Comparison of ENCODE assay signal across 8 cellular contexts in the genomic region with DNA sequence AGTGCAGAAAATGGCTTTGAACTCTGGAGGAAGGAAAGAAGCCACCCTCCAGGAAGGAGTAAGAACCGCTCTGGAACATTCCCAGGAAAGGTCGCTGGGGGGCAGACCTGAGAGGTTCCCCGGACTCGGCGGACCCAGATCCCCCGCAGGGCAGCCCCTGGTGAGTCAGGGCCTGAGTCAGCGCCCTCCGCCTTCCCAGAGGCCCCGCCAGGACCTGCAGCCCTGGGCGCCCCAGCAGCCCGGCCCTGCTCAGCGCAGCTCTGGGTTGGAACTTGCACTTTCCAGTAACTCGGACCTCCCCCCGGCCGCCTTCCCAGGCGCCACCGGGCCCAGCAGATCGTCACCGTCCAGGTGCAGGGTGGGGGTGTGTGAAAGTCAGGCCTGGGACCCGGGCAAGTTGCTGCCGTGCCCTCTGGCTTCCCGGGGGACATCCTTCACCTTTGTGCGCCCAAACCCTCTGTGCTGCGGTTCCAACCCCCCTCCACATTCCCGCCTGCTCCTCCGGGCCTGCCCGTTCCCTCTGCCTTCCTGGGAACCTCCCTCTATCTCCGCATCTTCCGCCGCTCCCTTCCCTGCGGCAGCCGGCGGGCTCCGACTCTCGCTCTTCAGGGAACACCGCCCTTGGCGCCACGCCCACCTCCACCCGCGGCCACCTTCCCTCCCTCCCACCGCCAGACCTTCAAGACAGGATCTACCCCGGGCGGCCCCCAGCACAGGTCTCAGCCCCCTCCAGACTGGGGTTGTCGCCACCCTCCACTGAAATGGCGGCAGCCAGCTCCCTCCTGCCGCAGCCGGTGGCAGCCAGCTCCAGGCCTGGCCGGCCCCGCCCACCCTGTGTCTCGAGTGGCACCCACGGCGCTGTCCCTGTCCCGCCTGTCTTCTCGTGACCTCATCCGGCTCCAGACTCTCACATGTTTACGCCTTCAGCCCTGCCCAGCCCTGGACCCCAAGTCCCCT. TPM values are rescaled to one million over a fixed set of nuclear protein-coding genes. Genes with fewer than 3 reads are reported as not detected.
A peak's percentile ranks its signal among the peaks of the same experiment; 100 is the strongest.
DNase-seq lines count a peak whose midpoint lies in the region; ATAC-seq and TF ChIP-seq lines count a peak whose summit lies in the region.

No MANE protein-coding gene starts in this region.

- intact Hi-C loops in CD14-positive monocyte (cut with micrococcal nuclease) = loop anchor here (2.0 to 5.0 kb wide), 2 partner anchors 17 to 59 kb away; no protein-coding TSS in a partner anchor

- 4 to 6% methylated on average over 40 to 54 of the region's 56 CpGs for WGBS in mesodermal cell (ENCODE audit: insufficient coverage in 2 of 2), 2 experiments

- no peaks in the 10 kb centered on the region for H3K9me3 ChIP-seq in endocrine pancreas (ENCODE audit: control insufficient read depth, low read length)
- H3K9me3 ChIP-seq in mesodermal cell (ENCODE audit: control insufficient read depth, low read length) = peaks cover 7% of the 10 kb centered on the region

- DNase-seq in CD14-positive monocyte (ENCODE audit: low spot score) = peak; percentile 97
- peak; percentile 94 for DNase-seq in NOMO-1 treated with dmso at 0.1 percent for 144 hours (lab: John Stamatoyannopoulos, UW; ENCODE audit: unreplicated experiment)
- peak; percentile 70 for DNase-seq in activated CD8-positive, alpha-beta memory T cell treated with anti-CD3 and anti-CD28 coated beads, Interleukin-2, amount 50 U/mL, for 1 hour (ENCODE audit: extremely low read depth)
- peak; percentile 84 for DNase-seq in stimulated activated CD8-positive, alpha-beta memory T cell treated with anti-CD3 and anti-CD28 coated beads, Interleukin-15, amount 100 ng/mL, for 1 hour (ENCODE audit: low read depth)

- H3K27me3 Mint-ChIP-seq in CD14-positive monocyte (ENCODE audit: low read depth in 3 of 3) = peaks cover 0 to 5% (median 4%) of the 10 kb centered on the region in 3 donors

- peak; percentile 50 for ATAC-seq in GM19324 (IDR thresholded peaks at IDR 0.05; ENCODE audit: low FRiP score, unreplicated experiment)
- ATAC-seq in HG03565 (IDR thresholded peaks at IDR 0.05; ENCODE audit: unreplicated experiment) = peak; percentile 63

- H3K27me3 ChIP-seq in endocrine pancreas (ENCODE audit: control insufficient read depth, insufficient read depth, low read length) = no peaks in the 10 kb centered on the region

- no peaks in the 10 kb centered on the region for H3K36me3 ChIP-seq in endocrine pancreas (ENCODE audit: control insufficient read depth, insufficient read depth, low read length)
- H3K36me3 ChIP-seq in mesodermal cell (ENCODE audit: control insufficient read depth, insufficient read depth, low read length) = no peaks in the 10 kb centered on the region

- H3K4me3 Mint-ChIP-seq in CD14-positive monocyte = peak overlapping the region; percentile 90 to 95

- H3K9me3 Mint-ChIP-seq in CD14-positive monocyte = peaks cover 12 to 21% (median 17%) of the 10 kb centered on the region in 7 donors

- peak overlapping the region; percentile 93 for H3K27ac ChIP-seq in mesodermal cell (ENCODE audit: low read depth, low read length, severe bottlenecking)

- H3K4me1 Mint-ChIP-seq in CD14-positive monocyte = peaks cover 28% of the 10 kb centered on the region

- no peak overlapping the region for H3K4me3 ChIP-seq in endocrine pancreas (ENCODE audit: control insufficient read depth, insufficient read depth, low read length)
- peak overlapping the region; percentile 52 for H3K4me3 ChIP-seq in mesodermal cell (ENCODE audit: extremely low read depth, insufficient read depth, low read length, poor library complexity, severe bottlenecking)

- H3K4me1 ChIP-seq in endocrine pancreas (ENCODE audit: control insufficient read depth, insufficient read depth, low read length) = no peaks in the 10 kb centered on the region
- H3K4me1 ChIP-seq in mesodermal cell (ENCODE audit: control insufficient read depth, insufficient read depth, low read length, poor library complexity, severe bottlenecking) = no peaks in the 10 kb centered on the region

- peak; percentile 81 for TF ChIP-seq CTCF in CD14-positive monocyte (IDR thresholded peaks at IDR 0.05)

- peak overlapping the region; percentile 89 to 97 (median 94) for H3K27ac Mint-ChIP-seq in CD14-positive monocyte

- H3K36me3 Mint-ChIP-seq in CD14-positive monocyte = peaks cover 7 to 9% of the 10 kb centered on the region in 2 donors

- peak overlapping the region; percentile 90 for H3K9ac ChIP-seq in endocrine pancreas (ENCODE audit: control insufficient read depth, insufficient read depth, low read length)

RNA-seq across cellular contexts. Expression of a gene that starts 36.8 kb away (rescaled TPM):
- not detected for polyA plus RNA-seq in CD14-positive monocyte
- 0.15 TPM for polyA plus RNA-seq in mesodermal cell (2013, experiment 1 of 2)
- 0.05 TPM for polyA plus RNA-seq in mesodermal cell (2013, experiment 2 of 2)
